2 cellular contexts compared by ENCODE assay signal in genomic region chr3:151587659-151588058, GRCh38.
DNase-seq lines count a peak whose midpoint lies in the region; ATAC-seq, FAIRE-seq and TF ChIP-seq lines count a peak whose summit lies in the region.
"Not testable (repeated sequence)": the region's sequence is repeated elsewhere in the genome, so short reads cannot be mapped to it uniquely, and the experiment has no call there.

No MANE protein-coding gene starts in this region.

- not testable (repeated sequence) for ATAC-seq in K562, HepG2

- in situ Hi-C loops in K562 (cut with MboI); HepG2 (cut with HindIII; ENCODE audit: extremely low pct_ligation_motif_present, low pct_unique_long_range_greater_than_20kb): not testable (repeated sequence)

- H3K4me3 ChIP-seq in K562; HepG2 (replicated peaks in 1 of 3; ENCODE audit: insufficient read depth in 1 of 3, low read depth in 2 of 3, low read length in 3 of 3): not testable (repeated sequence)

- H3K4me2 ChIP-seq in K562 (ENCODE audit: insufficient read depth, low read length); HepG2 (ENCODE audit: low read depth, low read length): not testable (repeated sequence)

- not testable (repeated sequence) for H3K27ac ChIP-seq in K562 (ENCODE audit: extremely low read depth, low read depth, low read length); HepG2 (ENCODE audit: extremely low read length, insufficient read depth, low read length)

- H3K9me3 ChIP-seq in K562 (replicated peaks; ENCODE audit: control insufficient read depth, insufficient read depth, low read depth, low read length); HepG2 (ENCODE audit: low read length): not testable (repeated sequence)

- intact Hi-C loops in K562 (cut with micrococcal nuclease); HepG2 (cut with micrococcal nuclease; ENCODE audit: unreplicated experiment): not testable (repeated sequence)

- H2AFZ ChIP-seq in K562 (ENCODE audit: low read depth, low read length); HepG2 (ENCODE audit: low read length): not testable (repeated sequence)

- not testable (repeated sequence) for BruUV-seq in K562 (replicated peaks; lab: Mats Ljungman, UMichigan); HepG2 (replicated peaks; lab: Mats Ljungman, UMichigan)

- not testable (repeated sequence) for H3K36me3 ChIP-seq in K562 (ENCODE audit: control insufficient read depth, insufficient read depth, low read length); HepG2 (replicated peaks in 1 of 2; ENCODE audit: control insufficient read depth in 1 of 2, insufficient read depth in 2 of 2, low read length in 2 of 2)

- not testable (repeated sequence) for H3K27me3 ChIP-seq in K562 (ENCODE audit: control insufficient read depth in 2 of 2, insufficient read depth in 2 of 2, low read length in 2 of 2); HepG2 (ENCODE audit: control insufficient read depth in 1 of 2, insufficient read depth in 2 of 2, low read length in 2 of 2)

- not testable (repeated sequence) for DNase-seq in K562 (ENCODE audit: extremely low read depth in 1 of 4, low spot score in 3 of 4); HepG2 (ENCODE audit: low spot score)

- TF ChIP-seq POLR2A in K562 (conservative IDR thresholded peaks at IDR 0.05); HepG2 (IDR thresholded peaks at IDR 0.05; ENCODE audit: insufficient read depth in 1 of 2, low read depth in 2 of 2, low read length in 2 of 2): not testable (repeated sequence)

- not testable (repeated sequence) for TF ChIP-seq CTCF in K562 (IDR thresholded peaks at IDR 0.05 in 2 of 3, conservative IDR thresholded peaks at IDR 0.05 in 1 of 3; ENCODE audit: insufficient read depth in 2 of 3, low read depth in 1 of 3, low read length in 3 of 3); HepG2 (CRISPR knock-in tag; IDR thresholded peaks at IDR 0.05)

- not testable (repeated sequence) for TF ChIP-seq RAD21 in K562 (CRISPR knock-in tag; conservative IDR thresholded peaks at IDR 0.05 in 1 of 2, IDR thresholded peaks at IDR 0.05 in 1 of 2); HepG2 (CRISPR knock-in tag; IDR thresholded peaks at IDR 0.05)

- 27% methylated on average over 1 of the region's 1 CpG for WGBS in K562 (ENCODE audit: insufficient coverage, low coverage, missing lambda C conversion rate)
- 0% methylated on average over 1 of the region's 1 CpG for WGBS in HepG2 (ENCODE audit: low lambda C conversion rate)

- not testable (repeated sequence) for H3K9me1 ChIP-seq in K562 (ENCODE audit: control insufficient read depth, insufficient read depth, low read length)

- H3K4me1 ChIP-seq in K562 (replicated peaks in 1 of 2; ENCODE audit: control insufficient read depth in 2 of 2, insufficient read depth in 2 of 2, low read length in 2 of 2); HepG2 (ENCODE audit: insufficient read depth, low read length): not testable (repeated sequence)

- POLR2A ChIA-PET in K562 (lab: Yijun Ruan, JAX); HepG2 (lab: Yijun Ruan, JAX): not testable (repeated sequence)

- FAIRE-seq in K562 (lab: Jason Lieb, UNC); HepG2 (lab: Jason Lieb, UNC): not testable (repeated sequence)

- not testable (repeated sequence) for H3K9ac ChIP-seq in K562 (ENCODE audit: insufficient read depth in 1 of 2, low read depth in 2 of 2, low read length in 2 of 2); HepG2 (ENCODE audit: insufficient read depth, low read depth, low read length)

- TF ChIP-seq EP300 in K562 (IDR thresholded peaks at IDR 0.05; ENCODE audit: low read length); HepG2 (IDR thresholded peaks at IDR 0.05; ENCODE audit: low read depth in 2 of 2, low read length in 2 of 2); HepG2 (CRISPR knock-in tag; IDR thresholded peaks at IDR 0.05; ENCODE audit: borderline replicate concordance): not testable (repeated sequence)

- H3K79me2 ChIP-seq in K562 (ENCODE audit: control insufficient read depth, insufficient read depth, low read length); HepG2 (ENCODE audit: insufficient read depth, low read length): not testable (repeated sequence)

- H4K20me1 ChIP-seq in K562 (replicated peaks; ENCODE audit: control insufficient read depth, insufficient read depth, low read length); HepG2 (ENCODE audit: insufficient read depth, low read length): not testable (repeated sequence)

- CTCF ChIA-PET in K562 (lab: Yijun Ruan, JAX; ENCODE audit: low intra/inter-chr PET ratio); HepG2 (lab: Yijun Ruan, JAX; ENCODE audit: low intra/inter-chr PET ratio, low total read pairs): not testable (repeated sequence)

TF ChIP-seq in K562, 482 proteins besides CTCF, POLR2A, EP300 and RAD21:
- peak; percentile 96 for TF ChIP-seq ZNF431 (CRISPR knock-in tag; IDR thresholded peaks at IDR 0.05)

TF ChIP-seq in HepG2, 621 proteins besides CTCF, POLR2A, EP300 and RAD21:
- TF ChIP-seq ZNF431 (CRISPR knock-in tag; IDR thresholded peaks at IDR 0.05; ENCODE audit: borderline replicate concordance, low read depth), result 0 out of 2 replicates have a peak, but pooled peaks have one; percentile 33
TF ChIP-seq in HepG2: peak in this region for 1; not testable (repeated sequence) for 620.
